Comparison of ENCODE assay signal across 1 cellular context in genomic region chr17:17387461-17388362, GRCh38.
TF ChIP-seq lines count a peak whose summit lies in the region.

No MANE protein-coding gene starts in this region.

TF ChIP-seq in HepG2, 621 proteins besides CTCF, POLR2A, EP300 and RAD21 (continued from another document and continues in another):
- TF ChIP-seq ZBED4 (CRISPR knock-in tag; IDR thresholded peaks at IDR 0.05; ENCODE audit: borderline replicate concordance), result no peak; the same call in 1 of the 2 replicates
- TF ChIP-seq NFYB (CRISPR knock-in tag; IDR thresholded peaks at IDR 0.05), result no peak
- TF ChIP-seq RBFOX2 (IDR thresholded peaks at IDR 0.05; ENCODE audit: low read depth, low read length), result no peak
- TF ChIP-seq PHF21A (CRISPR knock-in tag; IDR thresholded peaks at IDR 0.05), result no peak
- TF ChIP-seq, protein P1, sequence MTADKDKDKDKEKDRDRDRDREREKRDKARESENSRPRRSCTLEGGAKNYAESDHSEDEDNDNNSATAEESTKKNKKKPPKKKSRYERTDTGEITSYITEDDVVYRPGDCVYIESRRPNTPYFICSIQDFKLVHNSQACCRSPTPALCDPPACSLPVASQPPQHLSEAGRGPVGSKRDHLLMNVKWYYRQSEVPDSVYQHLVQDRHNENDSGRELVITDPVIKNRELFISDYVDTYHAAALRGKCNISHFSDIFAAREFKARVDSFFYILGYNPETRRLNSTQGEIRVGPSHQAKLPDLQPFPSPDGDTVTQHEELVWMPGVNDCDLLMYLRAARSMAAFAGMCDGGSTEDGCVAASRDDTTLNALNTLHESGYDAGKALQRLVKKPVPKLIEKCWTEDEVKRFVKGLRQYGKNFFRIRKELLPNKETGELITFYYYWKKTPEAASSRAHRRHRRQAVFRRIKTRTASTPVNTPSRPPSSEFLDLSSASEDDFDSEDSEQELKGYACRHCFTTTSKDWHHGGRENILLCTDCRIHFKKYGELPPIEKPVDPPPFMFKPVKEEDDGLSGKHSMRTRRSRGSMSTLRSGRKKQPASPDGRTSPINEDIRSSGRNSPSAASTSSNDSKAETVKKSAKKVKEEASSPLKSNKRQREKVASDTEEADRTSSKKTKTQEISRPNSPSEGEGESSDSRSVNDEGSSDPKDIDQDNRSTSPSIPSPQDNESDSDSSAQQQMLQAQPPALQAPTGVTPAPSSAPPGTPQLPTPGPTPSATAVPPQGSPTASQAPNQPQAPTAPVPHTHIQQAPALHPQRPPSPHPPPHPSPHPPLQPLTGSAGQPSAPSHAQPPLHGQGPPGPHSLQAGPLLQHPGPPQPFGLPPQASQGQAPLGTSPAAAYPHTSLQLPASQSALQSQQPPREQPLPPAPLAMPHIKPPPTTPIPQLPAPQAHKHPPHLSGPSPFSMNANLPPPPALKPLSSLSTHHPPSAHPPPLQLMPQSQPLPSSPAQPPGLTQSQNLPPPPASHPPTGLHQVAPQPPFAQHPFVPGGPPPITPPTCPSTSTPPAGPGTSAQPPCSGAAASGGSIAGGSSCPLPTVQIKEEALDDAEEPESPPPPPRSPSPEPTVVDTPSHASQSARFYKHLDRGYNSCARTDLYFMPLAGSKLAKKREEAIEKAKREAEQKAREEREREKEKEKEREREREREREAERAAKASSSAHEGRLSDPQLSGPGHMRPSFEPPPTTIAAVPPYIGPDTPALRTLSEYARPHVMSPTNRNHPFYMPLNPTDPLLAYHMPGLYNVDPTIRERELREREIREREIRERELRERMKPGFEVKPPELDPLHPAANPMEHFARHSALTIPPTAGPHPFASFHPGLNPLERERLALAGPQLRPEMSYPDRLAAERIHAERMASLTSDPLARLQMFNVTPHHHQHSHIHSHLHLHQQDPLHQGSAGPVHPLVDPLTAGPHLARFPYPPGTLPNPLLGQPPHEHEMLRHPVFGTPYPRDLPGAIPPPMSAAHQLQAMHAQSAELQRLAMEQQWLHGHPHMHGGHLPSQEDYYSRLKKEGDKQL (CRISPR knock-in tag; IDR thresholded peaks at IDR 0.05; ENCODE audit: low read depth), result no peak
- TF ChIP-seq CHD4 (IDR thresholded peaks at IDR 0.05; ENCODE audit: borderline replicate concordance, low read length), result no peak
- no peak for TF ChIP-seq RARG (CRISPR knock-in tag; IDR thresholded peaks at IDR 0.05; ENCODE audit: low read depth)
- TF ChIP-seq TARDBP (CRISPR knock-in tag; IDR thresholded peaks at IDR 0.05), result no peak
- TF ChIP-seq, protein P2, sequence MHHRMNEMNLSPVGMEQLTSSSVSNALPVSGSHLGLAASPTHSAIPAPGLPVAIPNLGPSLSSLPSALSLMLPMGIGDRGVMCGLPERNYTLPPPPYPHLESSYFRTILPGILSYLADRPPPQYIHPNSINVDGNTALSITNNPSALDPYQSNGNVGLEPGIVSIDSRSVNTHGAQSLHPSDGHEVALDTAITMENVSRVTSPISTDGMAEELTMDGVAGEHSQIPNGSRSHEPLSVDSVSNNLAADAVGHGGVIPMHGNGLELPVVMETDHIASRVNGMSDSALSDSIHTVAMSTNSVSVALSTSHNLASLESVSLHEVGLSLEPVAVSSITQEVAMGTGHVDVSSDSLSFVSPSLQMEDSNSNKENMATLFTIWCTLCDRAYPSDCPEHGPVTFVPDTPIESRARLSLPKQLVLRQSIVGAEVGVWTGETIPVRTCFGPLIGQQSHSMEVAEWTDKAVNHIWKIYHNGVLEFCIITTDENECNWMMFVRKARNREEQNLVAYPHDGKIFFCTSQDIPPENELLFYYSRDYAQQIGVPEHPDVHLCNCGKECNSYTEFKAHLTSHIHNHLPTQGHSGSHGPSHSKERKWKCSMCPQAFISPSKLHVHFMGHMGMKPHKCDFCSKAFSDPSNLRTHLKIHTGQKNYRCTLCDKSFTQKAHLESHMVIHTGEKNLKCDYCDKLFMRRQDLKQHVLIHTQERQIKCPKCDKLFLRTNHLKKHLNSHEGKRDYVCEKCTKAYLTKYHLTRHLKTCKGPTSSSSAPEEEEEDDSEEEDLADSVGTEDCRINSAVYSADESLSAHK (CRISPR knock-in tag; IDR thresholded peaks at IDR 0.05; ENCODE audit: borderline replicate concordance), result no peak
- TF ChIP-seq FOXK1 (CRISPR knock-in tag; IDR thresholded peaks at IDR 0.05; ENCODE audit: borderline replicate concordance, low read depth), result no peak
- TF ChIP-seq MEIS2 (CRISPR knock-in tag; IDR thresholded peaks at IDR 0.05), result no peak
- TF ChIP-seq ZBTB39 (CRISPR knock-in tag; IDR thresholded peaks at IDR 0.05), result no peak
- TF ChIP-seq ZNF343 (CRISPR knock-in tag; IDR thresholded peaks at IDR 0.05), result no peak
- TF ChIP-seq HOXA3 (CRISPR knock-in tag; IDR thresholded peaks at IDR 0.05), result no peak; the same call in 1 of the 2 replicates
- no peak for TF ChIP-seq KLF6 (CRISPR knock-in tag; IDR thresholded peaks at IDR 0.05)
- TF ChIP-seq TCF7 (IDR thresholded peaks at IDR 0.05; ENCODE audit: low read depth), result no peak
- TF ChIP-seq, protein P3, sequence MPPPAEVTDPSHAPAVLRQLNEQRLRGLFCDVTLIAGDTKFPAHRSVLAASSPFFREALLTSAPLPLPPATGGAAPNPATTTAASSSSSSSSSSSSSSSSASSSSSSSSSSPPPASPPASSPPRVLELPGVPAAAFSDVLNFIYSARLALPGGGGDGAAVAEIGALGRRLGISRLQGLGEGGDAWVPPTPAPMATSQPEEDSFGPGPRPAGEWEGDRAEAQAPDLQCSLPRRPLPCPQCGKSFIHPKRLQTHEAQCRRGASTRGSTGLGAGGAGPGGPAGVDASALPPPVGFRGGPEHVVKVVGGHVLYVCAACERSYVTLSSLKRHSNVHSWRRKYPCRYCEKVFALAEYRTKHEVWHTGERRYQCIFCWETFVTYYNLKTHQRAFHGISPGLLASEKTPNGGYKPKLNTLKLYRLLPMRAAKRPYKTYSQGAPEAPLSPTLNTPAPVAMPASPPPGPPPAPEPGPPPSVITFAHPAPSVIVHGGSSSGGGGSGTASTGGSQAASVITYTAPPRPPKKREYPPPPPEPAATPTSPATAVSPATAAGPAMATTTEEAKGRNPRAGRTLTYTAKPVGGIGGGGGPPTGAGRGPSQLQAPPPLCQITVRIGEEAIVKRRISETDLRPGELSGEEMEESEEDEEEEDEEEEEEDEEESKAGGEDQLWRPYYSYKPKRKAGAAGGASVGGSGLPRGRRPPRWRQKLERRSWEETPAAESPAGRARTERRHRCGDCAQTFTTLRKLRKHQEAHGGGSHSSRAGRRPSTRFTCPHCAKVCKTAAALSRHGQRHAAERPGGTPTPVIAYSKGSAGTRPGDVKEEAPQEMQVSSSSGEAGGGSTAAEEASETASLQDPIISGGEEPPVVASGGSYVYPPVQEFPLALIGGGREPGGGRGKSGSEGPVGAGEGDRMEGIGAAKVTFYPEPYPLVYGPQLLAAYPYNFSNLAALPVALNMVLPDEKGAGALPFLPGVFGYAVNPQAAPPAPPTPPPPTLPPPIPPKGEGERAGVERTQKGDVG (CRISPR knock-in tag; IDR thresholded peaks at IDR 0.05; ENCODE audit: borderline replicate concordance), result no peak
- TF ChIP-seq HOXD1 (CRISPR knock-in tag; IDR thresholded peaks at IDR 0.05), result no peak
- TF ChIP-seq ZFP1 (CRISPR knock-in tag; IDR thresholded peaks at IDR 0.05), result no peak
- TF ChIP-seq ZNF331 (CRISPR knock-in tag; IDR thresholded peaks at IDR 0.05), result no peak
- no peak for TF ChIP-seq ZFP36L1 (CRISPR knock-in tag; IDR thresholded peaks at IDR 0.05)
- TF ChIP-seq PHF5A (CRISPR knock-in tag; IDR thresholded peaks at IDR 0.05; ENCODE audit: low read depth, unreplicated experiment), result no peak
- TF ChIP-seq THAP11 (CRISPR knock-in tag; IDR thresholded peaks at IDR 0.05), result 0 out of 2 replicates have a peak, but pooled peaks have one; percentile 28
- no peak for TF ChIP-seq ZNF639 (CRISPR knock-in tag; conservative IDR thresholded peaks at IDR 0.05)
- peak; percentile 39; the same call in 1 of the 2 replicates for TF ChIP-seq HNF4G (IDR thresholded peaks at IDR 0.05; ENCODE audit: borderline replicate concordance, low read depth, low read length)
- no peak for TF ChIP-seq HNF4G (CRISPR knock-in tag; IDR thresholded peaks at IDR 0.05; ENCODE audit: borderline replicate concordance, low read depth)
- TF ChIP-seq ZNF101 (CRISPR knock-in tag; IDR thresholded peaks at IDR 0.05; ENCODE audit: borderline replicate concordance, low read depth), result no peak
- TF ChIP-seq TCF12 (IDR thresholded peaks at IDR 0.05), result no peak
- TF ChIP-seq TCF12 (CRISPR knock-in tag; IDR thresholded peaks at IDR 0.05), result no peak
- TF ChIP-seq, protein P4, sequence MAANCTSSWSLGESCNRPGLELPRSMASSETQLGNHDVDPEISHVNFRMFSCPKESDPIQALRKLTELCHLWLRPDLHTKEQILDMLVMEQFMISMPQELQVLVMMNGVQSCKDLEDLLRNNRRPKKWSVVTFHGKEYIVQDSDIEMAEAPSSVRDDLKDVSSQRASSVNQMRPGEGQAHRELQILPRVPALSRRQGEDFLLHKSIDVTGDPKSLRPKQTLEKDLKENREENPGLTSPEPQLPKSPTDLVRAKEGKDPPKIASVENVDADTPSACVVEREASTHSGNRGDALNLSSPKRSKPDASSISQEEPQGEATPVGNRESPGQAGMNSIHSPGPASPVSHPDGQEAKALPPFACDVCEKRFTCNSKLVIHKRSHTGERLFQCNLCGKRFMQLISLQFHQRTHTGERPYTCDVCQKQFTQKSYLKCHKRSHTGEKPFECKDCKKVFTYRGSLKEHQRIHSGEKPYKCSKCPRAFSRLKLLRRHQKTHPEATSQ (CRISPR knock-in tag; IDR thresholded peaks at IDR 0.05; ENCODE audit: borderline replicate concordance), result no peak
- TF ChIP-seq ZNF30 (CRISPR knock-in tag; IDR thresholded peaks at IDR 0.05), result no peak
- no peak for TF ChIP-seq ZNF746 (CRISPR knock-in tag; IDR thresholded peaks at IDR 0.05)
- TF ChIP-seq, protein P5, sequence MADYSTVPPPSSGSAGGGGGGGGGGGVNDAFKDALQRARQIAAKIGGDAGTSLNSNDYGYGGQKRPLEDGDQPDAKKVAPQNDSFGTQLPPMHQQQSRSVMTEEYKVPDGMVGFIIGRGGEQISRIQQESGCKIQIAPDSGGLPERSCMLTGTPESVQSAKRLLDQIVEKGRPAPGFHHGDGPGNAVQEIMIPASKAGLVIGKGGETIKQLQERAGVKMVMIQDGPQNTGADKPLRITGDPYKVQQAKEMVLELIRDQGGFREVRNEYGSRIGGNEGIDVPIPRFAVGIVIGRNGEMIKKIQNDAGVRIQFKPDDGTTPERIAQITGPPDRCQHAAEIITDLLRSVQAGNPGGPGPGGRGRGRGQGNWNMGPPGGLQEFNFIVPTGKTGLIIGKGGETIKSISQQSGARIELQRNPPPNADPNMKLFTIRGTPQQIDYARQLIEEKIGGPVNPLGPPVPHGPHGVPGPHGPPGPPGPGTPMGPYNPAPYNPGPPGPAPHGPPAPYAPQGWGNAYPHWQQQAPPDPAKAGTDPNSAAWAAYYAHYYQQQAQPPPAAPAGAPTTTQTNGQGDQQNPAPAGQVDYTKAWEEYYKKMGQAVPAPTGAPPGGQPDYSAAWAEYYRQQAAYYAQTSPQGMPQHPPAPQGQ (CRISPR knock-in tag; IDR thresholded peaks at IDR 0.05; ENCODE audit: borderline replicate concordance), result no peak
- TF ChIP-seq ZBTB7B (CRISPR knock-in tag; IDR thresholded peaks at IDR 0.05), result no peak
